In the genomic region with DNA sequence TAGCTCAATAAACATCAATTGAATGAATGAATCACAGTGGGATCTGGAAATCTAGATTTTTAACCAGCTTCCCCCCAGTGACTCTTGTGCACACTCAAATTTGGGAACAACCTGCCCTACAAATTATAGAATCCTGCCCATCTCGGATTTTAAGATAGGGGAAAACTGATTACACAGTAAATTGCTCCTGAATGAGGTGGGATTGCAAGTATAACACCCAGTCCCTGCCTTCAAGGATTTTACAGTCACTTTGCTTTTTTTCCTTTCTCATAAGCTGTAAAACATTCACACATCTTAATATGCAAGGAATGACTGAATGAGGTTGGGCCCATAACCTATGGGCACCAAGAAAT, we compare ENCODE assay signal across 25 cellular contexts. TPM values are rescaled to one million over a fixed set of nuclear protein-coding genes. Genes with fewer than 3 reads are reported as not detected.
A peak's percentile ranks its signal among the peaks of the same experiment; 100 is the strongest.
DNase-seq lines count a peak whose midpoint lies in the region; ATAC-seq, FAIRE-seq and TF ChIP-seq lines count a peak whose summit lies in the region.
"Had no signal": no experiment of that assay in that cellular context is flagged by ENCODE, and none has a peak within 500 bp of the region (broad histone marks: within the 10 kb centered on the region; RNA-seq: fewer than 3 reads in every experiment).

No MANE protein-coding gene starts in this region.

- H3K9ac ChIP-seq in HepG2 (ENCODE audit: insufficient read depth, low read depth, low read length) (peak overlapping the region; percentile 51), mucosa of rectum (ENCODE audit: low read depth in 1 of 2, low read length in 2 of 2) (no peak overlapping the region)
- H3K9ac ChIP-seq: BLaER1, GM23248 had no signal

- in situ Hi-C loops in HepG2 (cut with HindIII; ENCODE audit: extremely low pct_ligation_motif_present, low pct_unique_long_range_greater_than_20kb), result no loop called here

- H2AFZ ChIP-seq in HepG2 (ENCODE audit: low read length), result no peak overlapping the region
- H2AFZ ChIP-seq: GM23248 had no signal

- TF ChIP-seq POLR2A in A549 (IDR thresholded peaks at IDR 0.05; ENCODE audit: low read length) (no peak), HepG2 (IDR thresholded peaks at IDR 0.05; ENCODE audit: insufficient read depth in 1 of 2, low read depth in 2 of 2, low read length in 2 of 2) (no peak), upper lobe of left lung (IDR thresholded peaks at IDR 0.05) (no peak), esophagus squamous epithelium (IDR thresholded peaks at IDR 0.05) (no peak)

- H3K27me3 ChIP-seq in HepG2 (ENCODE audit: control insufficient read depth in 1 of 2, insufficient read depth in 2 of 2, low read length in 2 of 2), result no peaks in the 10 kb centered on the region
- no peaks in the 10 kb centered on the region for H3K27me3 ChIP-seq in mucosa of rectum (ENCODE audit: control insufficient read depth in 2 of 2, insufficient read depth in 2 of 2, low read length in 2 of 2)
- H3K27me3 ChIP-seq in upper lobe of left lung, result no peaks in the 10 kb centered on the region
- H3K27me3 ChIP-seq in esophagus squamous epithelium, result no peaks in the 10 kb centered on the region
- H3K27me3 ChIP-seq: BLaER1 had no signal

- TF ChIP-seq RAD21 in A549 (conservative IDR thresholded peaks at IDR 0.05 in 1 of 2, IDR thresholded peaks at IDR 0.05 in 1 of 2), result no peak
- no peak for TF ChIP-seq RAD21 in HepG2 (CRISPR knock-in tag; IDR thresholded peaks at IDR 0.05)

- no peak for TF ChIP-seq CTCF in A549 (IDR thresholded peaks at IDR 0.05)
- TF ChIP-seq CTCF in HepG2 (CRISPR knock-in tag; IDR thresholded peaks at IDR 0.05), result no peak
- no peak for TF ChIP-seq CTCF in upper lobe of left lung (IDR thresholded peaks at IDR 0.05)
- no peak for TF ChIP-seq CTCF in esophagus squamous epithelium (IDR thresholded peaks at IDR 0.05)

- WGBS in A549 (ENCODE audit: missing lambda C conversion rate), result 4% methylated on average over 1 of the region's 1 CpG
- 48% methylated on average over 1 of the region's 1 CpG for WGBS in HepG2 (ENCODE audit: low lambda C conversion rate)
- WGBS in upper lobe of left lung, 2 donors, result 43 to 53% methylated on average over 1 of the region's 1 CpG
- 32 to 35% methylated on average over 1 of the region's 1 CpG for WGBS in esophagus squamous epithelium, 2 donors

- POLR2A ChIA-PET in A549 (lab: Yijun Ruan, JAX) (no interaction called here), HepG2 (lab: Yijun Ruan, JAX) (interaction anchor here (0.8 to 2.3 kb wide), 7 partner anchors 11 to 98 kb away, joined by 3 to 12 read pairs (median 4); partner anchors contain the start of genes EMP2 and NUBP1)

- H3K79me2 ChIP-seq in HepG2 (ENCODE audit: insufficient read depth, low read length), result no peaks in the 10 kb centered on the region

- H3K4me2 ChIP-seq in A549 (peak overlapping the region; percentile 70), HepG2 (ENCODE audit: low read depth, low read length) (peak overlapping the region; percentile 59; the same call in 1 of the 2 replicates)
- H3K4me2 ChIP-seq: BLaER1 had no signal

- no TSS peak for BruUV-seq in HepG2 (replicated peaks; lab: Mats Ljungman, UMichigan)

- H3K36me3 ChIP-seq in HepG2 (replicated peaks in 1 of 2; ENCODE audit: control insufficient read depth in 1 of 2, insufficient read depth in 2 of 2, low read length in 2 of 2) (no peaks in the 10 kb centered on the region), mucosa of rectum (ENCODE audit: control insufficient read depth in 2 of 2, insufficient read depth in 2 of 2, low read length in 2 of 2) (no peaks in the 10 kb centered on the region), upper lobe of left lung (no peaks in the 10 kb centered on the region), esophagus squamous epithelium (no peaks in the 10 kb centered on the region)
- H3K36me3 ChIP-seq: BLaER1 had no signal

- H3K4me1 ChIP-seq in A549 (peaks cover 21% of the 10 kb centered on the region), HepG2 (ENCODE audit: insufficient read depth, low read length) (peaks cover 92% of the 10 kb centered on the region), mucosa of rectum (ENCODE audit: control insufficient read depth in 2 of 2, insufficient read depth in 2 of 2, low read length in 2 of 2) (peaks cover 11% of the 10 kb centered on the region in 2 donors), upper lobe of left lung (peaks cover 2 to 33% (median 18%) of the 10 kb centered on the region in 4 donors), esophagus squamous epithelium (peaks cover 0 to 7% (median 0%) of the 10 kb centered on the region in 3 donors)
- H3K4me1 ChIP-seq: BLaER1 had no signal

- no peak overlapping the region for H3K4me3 ChIP-seq in A549
- H3K4me3 ChIP-seq in HepG2 (replicated peaks in 1 of 3; ENCODE audit: insufficient read depth in 1 of 3, low read depth in 2 of 3, low read length in 3 of 3), result no peak overlapping the region
- no peak overlapping the region for H3K4me3 ChIP-seq in mucosa of rectum (ENCODE audit: low read length in 2 of 2)
- H3K4me3 ChIP-seq in upper lobe of left lung, result no peak overlapping the region
- H3K4me3 ChIP-seq in esophagus squamous epithelium, result no peak overlapping the region
- H3K4me3 ChIP-seq: BLaER1, GM12878, GM23248 had no signal

- intact Hi-C loops in HepG2 (cut with micrococcal nuclease; ENCODE audit: unreplicated experiment), result loop anchor here (5.0 to 10.0 kb wide), 2 partner anchors 91 to 331 kb away; no protein-coding TSS in a partner anchor
- intact Hi-C loops in esophagus squamous epithelium (cut with DNase I), result no loop called here

- TF ChIP-seq EP300 in A549 (IDR thresholded peaks at IDR 0.05), result no peak
- no peak for TF ChIP-seq EP300 in HepG2 (IDR thresholded peaks at IDR 0.05; ENCODE audit: low read depth in 2 of 2, low read length in 2 of 2)
- no peak for TF ChIP-seq EP300 in HepG2 (CRISPR knock-in tag; IDR thresholded peaks at IDR 0.05; ENCODE audit: borderline replicate concordance)
- TF ChIP-seq EP300 in upper lobe of left lung (IDR thresholded peaks at IDR 0.05), result no peak

- FAIRE-seq in A549 (lab: Jason Lieb, UNC), result no peak
- FAIRE-seq in HepG2 (lab: Jason Lieb, UNC), result no peak
- FAIRE-seq: GM12878, GM19239, H1 had no signal

- no peaks in the 10 kb centered on the region for H4K20me1 ChIP-seq in HepG2 (ENCODE audit: insufficient read depth, low read length)
- H4K20me1 ChIP-seq: BLaER1 had no signal

- no peak for DNase-seq in A549 (ENCODE audit: low read depth in 1 of 2, low spot score in 1 of 2)
- DNase-seq in HepG2 (ENCODE audit: low spot score), result no peak
- DNase-seq in upper lobe of left lung, result no peak
- DNase-seq in AG20443 (ENCODE audit: low spot score), result no peak
- DNase-seq in activated CD8-positive, alpha-beta memory T cell treated with anti-CD3 and anti-CD28 coated beads, Interleukin-2, amount 50 U/mL, for 4 hours, result no peak
- no peak for DNase-seq in esophagus squamous epithelium (lab: John Stamatoyannopoulos, UW)
- DNase-seq: Caco-2; CD4-positive, CD25-positive, alpha-beta regulatory T cell; CD8-positive, alpha-beta T cell; DMS 273 treated with DMSO at 0.1 percent for 48 hours; DMS79; EL; GDM1; GM23248; H7; HCEC 1CT had no signal

- CTCF ChIA-PET in A549 (lab: Yijun Ruan, JAX) (interaction anchor here (1.1 kb wide), 1 partner anchor 17 kb away, joined by 3 read pairs; no protein-coding TSS in a partner anchor), HepG2 (lab: Yijun Ruan, JAX; ENCODE audit: low intra/inter-chr PET ratio, low total read pairs) (no interaction called here)

- H3K27ac ChIP-seq in A549 (peak overlapping the region; percentile 42 to 62; a peak in 2 of 6 replicates), HepG2 (ENCODE audit: extremely low read length, insufficient read depth, low read length) (peak overlapping the region; percentile 80), mucosa of rectum (ENCODE audit: low read depth in 2 of 2, low read length in 2 of 2) (peak overlapping the region; percentile 32 to 68), upper lobe of left lung (peak overlapping the region; percentile 36 to 79 (median 68)), esophagus squamous epithelium (no peak overlapping the region)
- H3K27ac ChIP-seq: 22Rv1, BLaER1, C4-2B, GM23248 had no signal

- ATAC-seq in A549 (no peak), HepG2 (no peak), upper lobe of left lung (ENCODE audit: low FRiP score in 2 of 2) (no peak), HG03039 (IDR thresholded peaks at IDR 0.05; ENCODE audit: unreplicated experiment) (no peak)
- ATAC-seq: CD8-positive, alpha-beta T cell; GM12878 had no signal

- H3K9me3 ChIP-seq in A549, result no peaks in the 10 kb centered on the region
- no peaks in the 10 kb centered on the region for H3K9me3 ChIP-seq in HepG2 (ENCODE audit: low read length)
- H3K9me3 ChIP-seq in mucosa of rectum (ENCODE audit: control insufficient read depth in 2 of 2, low read length in 2 of 2), result no peaks in the 10 kb centered on the region
- no peaks in the 10 kb centered on the region for H3K9me3 ChIP-seq in upper lobe of left lung
- H3K9me3 ChIP-seq in esophagus squamous epithelium, result no peaks in the 10 kb centered on the region
- H3K9me3 ChIP-seq: Caco-2 had no signal

RNA-seq across cellular contexts. Expression of gene TEKT5, which starts 48.5 kb away (rescaled TPM):
- polyA plus RNA-seq in A549 (2011; rRNA removed), result 0.12 and 0.14 TPM in 2 replicates
- 0.03 and 0.05 TPM in 2 replicates for polyA plus RNA-seq in A549 (2012; cell fraction: cytosol; rRNA removed)
- 0.10 and 0.16 TPM in 2 replicates for polyA plus RNA-seq in A549 (2012; cell fraction: nucleus; rRNA removed)
- 0.09 TPM in 1 of 3 replicates, not detected in the others for polyA plus RNA-seq in A549 (2017; fragmentation: RNase III; extraction: RNeasy Plus Mini Kit Qiagen cat#74134 plus additional on column Dnase treatment)
- polyA minus RNA-seq in A549 (2011; rRNA and poly(A)+ RNA removed), result 0.24 and 0.58 TPM in 2 replicates
- not detected in 2 replicates for total RNA-seq in HepG2 (2016; rRNA removed; fragmentation: Illumina TruSeq; extraction: Trizol)
- total RNA-seq in HepG2 (2016; cell fraction: cytosol; rRNA removed; fragmentation: Illumina TruSeq; extraction: Trizol; ENCODE audit: low read depth), result not detected in 2 replicates
- not detected in 2 replicates for total RNA-seq in HepG2 (2016; cell fraction: insoluble cytoplasmic fraction; rRNA removed; fragmentation: Illumina TruSeq; extraction: Trizol)
- total RNA-seq in HepG2 (2016; cell fraction: membrane; rRNA removed; fragmentation: Illumina TruSeq; extraction: Trizol), result not detected in 2 replicates
- total RNA-seq in HepG2 (2016; cell fraction: nucleus; rRNA removed; fragmentation: Illumina TruSeq; extraction: Trizol), result not detected in 2 replicates
- polyA plus RNA-seq in HepG2 (2011; rRNA removed), result 0.16 and 0.25 TPM in 2 replicates
- polyA plus RNA-seq in HepG2 (2011; cell fraction: cytosol; rRNA removed), result 0.08 TPM in 1 of 2 replicates, not detected in the other
- 0.12 and 0.16 TPM in 2 replicates for polyA plus RNA-seq in HepG2 (2011; cell fraction: nucleus; rRNA removed)
- 0.39 and 0.84 TPM in 2 replicates for polyA plus RNA-seq in HepG2 (2012)
- not detected in 2 replicates for polyA plus RNA-seq in HepG2 (2016; cell fraction: cytosol; fragmentation: Illumina TruSeq; extraction: Trizol; ENCODE audit: low read depth)
- not detected in 2 replicates for polyA plus RNA-seq in HepG2 (2016; cell fraction: insoluble cytoplasmic fraction; fragmentation: Illumina TruSeq; extraction: Trizol; ENCODE audit: low read depth)
- not detected in 2 replicates for polyA plus RNA-seq in HepG2 (2016; cell fraction: membrane; fragmentation: Illumina TruSeq; extraction: Trizol; ENCODE audit: low read depth)
- polyA plus RNA-seq in HepG2 (2016; cell fraction: nucleus; fragmentation: Illumina TruSeq; extraction: Trizol; ENCODE audit: insufficient read depth, low read depth), result not detected in 2 replicates
- not detected in 2 replicates for polyA minus RNA-seq in HepG2 (2011; rRNA and poly(A)+ RNA removed; ENCODE audit: low replicate concordance)
- polyA minus RNA-seq in HepG2 (2011; cell fraction: cytosol; rRNA and poly(A)+ RNA removed), result not detected in 2 replicates
- polyA minus RNA-seq in HepG2 (2011; cell fraction: nucleus; rRNA and poly(A)+ RNA removed), result 0.64 and 1.2 TPM in 2 replicates
- total RNA-seq in upper lobe of left lung, result 1 to 10 TPM in 1 of 6 donors, under 1 TPM in 2, not detected in 3; 0.20 to 2.1 (median 0.44) TPM
- not detected for total RNA-seq in esophagus squamous epithelium
- total RNA-seq: A673; Caco-2; CD4-positive, CD25-positive, alpha-beta regulatory T cell; CD8-positive, alpha-beta T cell; GM23248; H1 had no signal
- polyA plus RNA-seq: GM23248 had no signal

Comparison
In these comparisons a context has a peak if more than half of its experiments do, and no peak if none do; other contexts are left out.
1. H3K27ac ChIP-seq: peak in A549 (2 of 2), HepG2 (single experiment), mucosa of rectum (2 of 2) and upper lobe of left lung (4 of 4); none in esophagus squamous epithelium (0 of 4).